In the genomic region with DNA sequence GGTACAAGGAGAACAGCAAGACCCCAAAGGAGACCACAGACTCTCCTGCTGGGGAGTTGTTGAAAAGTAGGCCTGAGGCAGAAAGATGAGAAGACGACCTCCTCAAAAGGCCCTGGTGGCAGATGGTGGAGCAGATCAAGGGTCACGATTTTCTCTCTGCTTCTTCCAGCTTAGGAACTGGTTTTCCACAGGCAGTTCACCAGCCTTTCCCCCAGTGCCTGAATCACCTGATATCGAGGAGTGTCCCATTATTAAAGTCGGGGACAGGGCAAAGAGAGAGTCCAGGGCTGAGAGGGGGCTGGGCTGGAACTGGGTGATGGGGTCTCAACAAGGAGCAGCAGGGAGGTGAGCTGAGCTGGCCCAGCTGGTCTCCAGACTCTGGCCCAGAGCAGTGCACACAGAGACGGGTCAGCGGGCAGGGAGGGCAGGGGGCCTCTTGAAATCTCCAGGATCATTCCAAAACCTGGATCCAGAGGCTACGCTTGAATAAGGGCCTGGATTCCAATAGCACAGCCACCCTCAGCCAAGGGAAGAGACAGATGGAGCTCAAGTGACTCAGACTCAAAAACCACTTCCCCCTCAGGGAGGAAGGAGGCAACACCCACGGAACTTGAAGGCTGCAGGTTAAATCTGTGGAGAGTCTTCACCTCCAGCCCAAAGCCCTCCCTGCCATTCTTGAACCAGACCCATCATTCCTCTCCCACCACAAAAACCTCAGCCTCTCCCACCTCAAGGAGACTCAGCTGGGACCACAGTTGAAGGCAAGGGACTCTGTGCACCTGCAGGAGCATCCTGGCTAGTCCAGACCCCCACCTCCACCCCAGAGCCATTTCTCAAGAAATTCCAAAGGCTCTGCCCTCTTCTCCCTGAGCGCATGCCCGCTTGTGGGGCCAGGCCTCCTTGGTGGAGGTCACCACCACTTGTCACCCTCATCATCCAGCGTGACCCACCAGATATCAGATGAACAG, we compare ENCODE assay signal across 2 cellular contexts.
TF ChIP-seq lines count a peak whose summit lies in the region.

A gene with protein sequence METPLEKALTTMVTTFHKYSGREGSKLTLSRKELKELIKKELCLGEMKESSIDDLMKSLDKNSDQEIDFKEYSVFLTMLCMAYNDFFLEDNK (minus strand): TSS at position 541 of the 968 bp plus-strand sequence. CDS start 743 bp downstream, outside the sequence.

TF ChIP-seq in HCT116, 20 proteins besides CTCF, POLR2A, EP300 and RAD21:
- TF ChIP-seq ZBTB33 (IDR thresholded peaks at IDR 0.05; ENCODE audit: extremely low read depth, insufficient replicate concordance, low read length) (no peak), YY1 (IDR thresholded peaks at IDR 0.05; ENCODE audit: extremely low read depth, insufficient replicate concordance, low read depth, low read length) (no peak), CEBPB (IDR thresholded peaks at IDR 0.05; ENCODE audit: low read depth) (no peak), SRF (IDR thresholded peaks at IDR 0.05; ENCODE audit: low read depth) (no peak), FOSL1 (IDR thresholded peaks at IDR 0.05; ENCODE audit: low read depth) (no peak), POLR2AphosphoS5 (IDR thresholded peaks at IDR 0.05; ENCODE audit: low read depth, low read length) (peak; percentile 17; the same call in 1 of the 2 replicates), MAX (IDR thresholded peaks at IDR 0.05) (no peak), ELF1 (IDR thresholded peaks at IDR 0.05; ENCODE audit: borderline replicate concordance, low read depth) (no peak)
- TF ChIP-seq, protein P1, sequence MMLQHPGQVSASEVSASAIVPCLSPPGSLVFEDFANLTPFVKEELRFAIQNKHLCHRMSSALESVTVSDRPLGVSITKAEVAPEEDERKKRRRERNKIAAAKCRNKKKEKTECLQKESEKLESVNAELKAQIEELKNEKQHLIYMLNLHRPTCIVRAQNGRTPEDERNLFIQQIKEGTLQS (IDR thresholded peaks at IDR 0.05) = no peak

TF ChIP-seq in K562, 482 proteins besides CTCF, POLR2A, EP300 and RAD21:
- TF ChIP-seq, protein P2, sequence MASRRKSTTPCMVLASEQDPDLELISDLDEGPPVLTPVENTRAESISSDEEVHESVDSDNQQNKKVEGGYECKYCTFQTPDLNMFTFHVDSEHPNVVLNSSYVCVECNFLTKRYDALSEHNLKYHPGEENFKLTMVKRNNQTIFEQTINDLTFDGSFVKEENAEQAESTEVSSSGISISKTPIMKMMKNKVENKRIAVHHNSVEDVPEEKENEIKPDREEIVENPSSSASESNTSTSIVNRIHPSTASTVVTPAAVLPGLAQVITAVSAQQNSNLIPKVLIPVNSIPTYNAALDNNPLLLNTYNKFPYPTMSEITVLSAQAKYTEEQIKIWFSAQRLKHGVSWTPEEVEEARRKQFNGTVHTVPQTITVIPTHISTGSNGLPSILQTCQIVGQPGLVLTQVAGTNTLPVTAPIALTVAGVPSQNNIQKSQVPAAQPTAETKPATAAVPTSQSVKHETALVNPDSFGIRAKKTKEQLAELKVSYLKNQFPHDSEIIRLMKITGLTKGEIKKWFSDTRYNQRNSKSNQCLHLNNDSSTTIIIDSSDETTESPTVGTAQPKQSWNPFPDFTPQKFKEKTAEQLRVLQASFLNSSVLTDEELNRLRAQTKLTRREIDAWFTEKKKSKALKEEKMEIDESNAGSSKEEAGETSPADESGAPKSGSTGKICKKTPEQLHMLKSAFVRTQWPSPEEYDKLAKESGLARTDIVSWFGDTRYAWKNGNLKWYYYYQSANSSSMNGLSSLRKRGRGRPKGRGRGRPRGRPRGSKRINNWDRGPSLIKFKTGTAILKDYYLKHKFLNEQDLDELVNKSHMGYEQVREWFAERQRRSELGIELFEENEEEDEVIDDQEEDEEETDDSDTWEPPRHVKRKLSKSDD (conservative IDR thresholded peaks at IDR 0.05; ENCODE audit: low read length) = no peak
- peak; percentile 26 for TF ChIP-seq KDM5B (IDR thresholded peaks at IDR 0.05; ENCODE audit: insufficient replicate concordance, low read depth, low read length)
- peak; percentile 12; the same call in 1 of the 2 replicates for TF ChIP-seq CREM (IDR thresholded peaks at IDR 0.05; ENCODE audit: low read depth)
- TF ChIP-seq HDAC2 (IDR thresholded peaks at IDR 0.05) = no peak
- no peak for TF ChIP-seq ZNF311 (CRISPR knock-in tag; IDR thresholded peaks at IDR 0.05)
- no peak for TF ChIP-seq ZNF121 (CRISPR knock-in tag; conservative IDR thresholded peaks at IDR 0.05)
- no peak for TF ChIP-seq NUFIP1 (IDR thresholded peaks at IDR 0.05; ENCODE audit: partially characterized antibody)
- TF ChIP-seq, protein P1 (IDR thresholded peaks at IDR 0.05) = 0 out of 2 replicates have a peak, but pooled peaks have one; percentile 24
- TF ChIP-seq, protein P1 (CRISPR knock-in tag; conservative IDR thresholded peaks at IDR 0.05) = no peak
- 0 out of 2 replicates have a peak, but pooled peaks have one; percentile 32 for TF ChIP-seq ZFX (CRISPR knock-in tag; IDR thresholded peaks at IDR 0.05)
- no peak for TF ChIP-seq PTTG1 (tag; IDR thresholded peaks at IDR 0.05; ENCODE audit: low read depth)
- TF ChIP-seq ARID1B (IDR thresholded peaks at IDR 0.05) = peak; percentile 37; the same call in 1 of the 2 replicates
- TF ChIP-seq KLF1 (tag; IDR thresholded peaks at IDR 0.05) = no peak
- no peak for TF ChIP-seq NCOR1 (IDR thresholded peaks at IDR 0.05)
- 0 out of 2 replicates have a peak, but pooled peaks have one; percentile 18 for TF ChIP-seq SMARCE1 (IDR thresholded peaks at IDR 0.05)
- peak; percentile 39; the same call in 1 of the 2 replicates for TF ChIP-seq SMARCA4 (IDR thresholded peaks at IDR 0.05)
- TF ChIP-seq, protein P3, sequence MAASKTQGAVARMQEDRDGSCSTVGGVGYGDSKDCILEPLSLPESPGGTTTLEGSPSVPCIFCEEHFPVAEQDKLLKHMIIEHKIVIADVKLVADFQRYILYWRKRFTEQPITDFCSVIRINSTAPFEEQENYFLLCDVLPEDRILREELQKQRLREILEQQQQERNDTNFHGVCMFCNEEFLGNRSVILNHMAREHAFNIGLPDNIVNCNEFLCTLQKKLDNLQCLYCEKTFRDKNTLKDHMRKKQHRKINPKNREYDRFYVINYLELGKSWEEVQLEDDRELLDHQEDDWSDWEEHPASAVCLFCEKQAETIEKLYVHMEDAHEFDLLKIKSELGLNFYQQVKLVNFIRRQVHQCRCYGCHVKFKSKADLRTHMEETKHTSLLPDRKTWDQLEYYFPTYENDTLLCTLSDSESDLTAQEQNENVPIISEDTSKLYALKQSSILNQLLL (CRISPR knock-in tag; IDR thresholded peaks at IDR 0.05; ENCODE audit: borderline replicate concordance) = no peak
- no peak for TF ChIP-seq ZNF766 (CRISPR knock-in tag; conservative IDR thresholded peaks at IDR 0.05)
- peak in 1 of 2 experiments; percentile 53; a peak in 1 of 4 replicates for TF ChIP-seq RCOR1 (IDR thresholded peaks at IDR 0.05; ENCODE audit: borderline replicate concordance in 1 of 2, low read depth in 2 of 2, low read length in 2 of 2)
- TF ChIP-seq DPF2 (IDR thresholded peaks at IDR 0.05) = peak; percentile 34; the same call in 1 of the 2 replicates
- TF ChIP-seq JUND (IDR thresholded peaks at IDR 0.05; ENCODE audit: borderline replicate concordance, low read depth, low read length) = peak; percentile 75
- TF ChIP-seq JUND (tag; IDR thresholded peaks at IDR 0.05; ENCODE audit: borderline replicate concordance, low read depth, low read length) = no peak; the same call in 2 of the 3 replicates
- TF ChIP-seq ZZZ3 (IDR thresholded peaks at IDR 0.05) = no peak
- no peak for TF ChIP-seq REST (CRISPR knock-in tag; IDR thresholded peaks at IDR 0.05; ENCODE audit: low read depth)
- peak; percentile 57 for TF ChIP-seq GABPA (tag; conservative IDR thresholded peaks at IDR 0.05; ENCODE audit: low read depth)
- peak; percentile 51; the same call in 1 of the 2 replicates for TF ChIP-seq EGR1 (conservative IDR thresholded peaks at IDR 0.05)
- TF ChIP-seq, protein P4, sequence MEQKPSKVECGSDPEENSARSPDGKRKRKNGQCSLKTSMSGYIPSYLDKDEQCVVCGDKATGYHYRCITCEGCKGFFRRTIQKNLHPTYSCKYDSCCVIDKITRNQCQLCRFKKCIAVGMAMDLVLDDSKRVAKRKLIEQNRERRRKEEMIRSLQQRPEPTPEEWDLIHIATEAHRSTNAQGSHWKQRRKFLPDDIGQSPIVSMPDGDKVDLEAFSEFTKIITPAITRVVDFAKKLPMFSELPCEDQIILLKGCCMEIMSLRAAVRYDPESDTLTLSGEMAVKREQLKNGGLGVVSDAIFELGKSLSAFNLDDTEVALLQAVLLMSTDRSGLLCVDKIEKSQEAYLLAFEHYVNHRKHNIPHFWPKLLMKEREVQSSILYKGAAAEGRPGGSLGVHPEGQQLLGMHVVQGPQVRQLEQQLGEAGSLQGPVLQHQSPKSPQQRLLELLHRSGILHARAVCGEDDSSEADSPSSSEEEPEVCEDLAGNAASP (IDR thresholded peaks at IDR 0.05) = no peak
- TF ChIP-seq LCOR (CRISPR knock-in tag; IDR thresholded peaks at IDR 0.05) = no peak
- no peak for TF ChIP-seq MED1 (CRISPR knock-in tag; IDR thresholded peaks at IDR 0.05; ENCODE audit: borderline replicate concordance)
- TF ChIP-seq, protein P5, sequence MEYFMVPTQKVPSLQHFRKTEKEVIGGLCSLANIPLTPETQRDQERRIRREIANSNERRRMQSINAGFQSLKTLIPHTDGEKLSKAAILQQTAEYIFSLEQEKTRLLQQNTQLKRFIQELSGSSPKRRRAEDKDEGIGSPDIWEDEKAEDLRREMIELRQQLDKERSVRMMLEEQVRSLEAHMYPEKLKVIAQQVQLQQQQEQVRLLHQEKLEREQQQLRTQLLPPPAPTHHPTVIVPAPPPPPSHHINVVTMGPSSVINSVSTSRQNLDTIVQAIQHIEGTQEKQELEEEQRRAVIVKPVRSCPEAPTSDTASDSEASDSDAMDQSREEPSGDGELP (CRISPR knock-in tag; IDR thresholded peaks at IDR 0.05; ENCODE audit: borderline replicate concordance) = peak; percentile 19; the same call in 1 of the 2 replicates
- no peak for TF ChIP-seq ATF4 (CRISPR knock-in tag; IDR thresholded peaks at IDR 0.05)
- no peak for TF ChIP-seq CSDE1 (IDR thresholded peaks at IDR 0.05)
- TF ChIP-seq ZEB2 (IDR thresholded peaks at IDR 0.05) = 0 out of 2 replicates have a peak, but pooled peaks have one; percentile 17
- 0 out of 2 replicates have a peak, but pooled peaks have one; percentile 31 for TF ChIP-seq BACH1 (tag; IDR thresholded peaks at IDR 0.05)
- peak; percentile 89 for TF ChIP-seq SPI1 (IDR thresholded peaks at IDR 0.05; ENCODE audit: borderline replicate concordance, low read depth, low read length)
- TF ChIP-seq, protein P6, sequence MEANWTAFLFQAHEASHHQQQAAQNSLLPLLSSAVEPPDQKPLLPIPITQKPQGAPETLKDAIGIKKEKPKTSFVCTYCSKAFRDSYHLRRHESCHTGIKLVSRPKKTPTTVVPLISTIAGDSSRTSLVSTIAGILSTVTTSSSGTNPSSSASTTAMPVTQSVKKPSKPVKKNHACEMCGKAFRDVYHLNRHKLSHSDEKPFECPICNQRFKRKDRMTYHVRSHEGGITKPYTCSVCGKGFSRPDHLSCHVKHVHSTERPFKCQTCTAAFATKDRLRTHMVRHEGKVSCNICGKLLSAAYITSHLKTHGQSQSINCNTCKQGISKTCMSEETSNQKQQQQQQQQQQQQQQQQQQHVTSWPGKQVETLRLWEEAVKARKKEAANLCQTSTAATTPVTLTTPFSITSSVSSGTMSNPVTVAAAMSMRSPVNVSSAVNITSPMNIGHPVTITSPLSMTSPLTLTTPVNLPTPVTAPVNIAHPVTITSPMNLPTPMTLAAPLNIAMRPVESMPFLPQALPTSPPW (CRISPR knock-in tag; IDR thresholded peaks at IDR 0.05) = peak; percentile 14; the same call in 1 of the 2 replicates
- no peak for TF ChIP-seq CBFA2T3 (IDR thresholded peaks at IDR 0.05)
